ENCODE assay signal across 19 cellular contexts in the genomic region with DNA sequence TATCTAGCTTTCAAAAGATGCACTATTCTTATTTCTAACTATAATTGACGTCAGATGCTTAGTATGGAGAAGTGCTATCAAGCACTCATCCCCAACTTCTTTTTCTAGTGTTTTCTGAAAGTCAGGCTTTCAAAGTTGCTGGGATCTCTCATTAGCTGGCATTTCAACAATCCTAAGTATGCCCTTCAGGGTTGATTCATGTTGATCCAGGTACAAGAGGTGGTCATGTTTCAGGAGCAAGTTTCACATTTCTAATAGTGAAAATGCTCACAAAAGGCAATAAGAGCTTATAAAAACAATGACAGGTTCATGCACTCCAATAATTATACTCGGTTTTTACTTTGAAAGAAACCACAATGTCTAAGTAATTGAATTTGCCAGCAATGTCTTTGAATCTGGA.
"Had no signal": no experiment of that assay in that cellular context is flagged by ENCODE, and none has a peak within 500 bp of the region (broad histone marks: within the 10 kb centered on the region; RNA-seq: fewer than 3 reads in every experiment).

No MANE protein-coding gene starts in this region.

- DNase-seq: activated B cell treated with CpG ODN at 0.5 μM for 24 hours; activated CD8-positive, alpha-beta memory T cell treated with anti-CD3 and anti-CD28 coated beads, Interleukin-2, amount 10 ng/mL, durations not matched to agents 7 days and 5 days; activated CD8-positive, alpha-beta T cell treated with anti-CD3 and anti-CD28 coated beads, Interleukin-2, amount 10 ng/mL, durations not matched to agents 7 days and 5 days; activated naive CD8-positive, alpha-beta T cell treated with anti-CD3 and anti-CD28 coated beads, Interleukin-2, amount 50 U/mL, for 24 hours; activated T-cell treated with anti-CD3 and anti-CD28 coated beads, Interleukin-2, amount 50 U/mL, for 48 hours; amygdala; caudate nucleus; cortex of kidney; heart left ventricle; hypothalamus; islet precursor cell; naive thymus-derived CD8-positive, alpha-beta T cell; nucleus accumbens; pancreas; stimulated activated naive CD4-positive, alpha-beta T cell; T-helper 2 cell had no signal

- H3K9me3 ChIP-seq: pancreas, right atrium auricular region, suprapubic skin, tibial nerve had no signal

- H3K36me3 ChIP-seq: heart left ventricle, pancreas, right atrium auricular region, suprapubic skin, tibial nerve had no signal

- H3K4me1 ChIP-seq: heart left ventricle, pancreas, right atrium auricular region, suprapubic skin, tibial nerve had no signal

- H3K27ac ChIP-seq: heart left ventricle, pancreas, right atrium auricular region, suprapubic skin, tibial nerve had no signal

- H3K27me3 ChIP-seq: heart left ventricle, pancreas, right atrium auricular region, suprapubic skin, tibial nerve had no signal

- ATAC-seq: activated CD8-positive, alpha-beta memory T cell treated with anti-CD3 and anti-CD28 coated beads, Interleukin-2, amount 10 ng/mL, durations not matched to agents 7 days and 5 days; activated CD8-positive, alpha-beta T cell treated with anti-CD3 and anti-CD28 coated beads, Interleukin-2, amount 10 ng/mL, durations not matched to agents 7 days and 5 days; activated naive CD8-positive, alpha-beta T cell treated with anti-CD3 and anti-CD28 coated beads, Interleukin-2, amount 50 U/mL, for 24 hours; heart left ventricle; naive thymus-derived CD8-positive, alpha-beta T cell; pancreas had no signal

- H3K4me3 ChIP-seq: heart left ventricle, pancreas, right atrium auricular region, suprapubic skin, tibial nerve had no signal
